8 cellular contexts compared by ENCODE assay signal in the genomic region with DNA sequence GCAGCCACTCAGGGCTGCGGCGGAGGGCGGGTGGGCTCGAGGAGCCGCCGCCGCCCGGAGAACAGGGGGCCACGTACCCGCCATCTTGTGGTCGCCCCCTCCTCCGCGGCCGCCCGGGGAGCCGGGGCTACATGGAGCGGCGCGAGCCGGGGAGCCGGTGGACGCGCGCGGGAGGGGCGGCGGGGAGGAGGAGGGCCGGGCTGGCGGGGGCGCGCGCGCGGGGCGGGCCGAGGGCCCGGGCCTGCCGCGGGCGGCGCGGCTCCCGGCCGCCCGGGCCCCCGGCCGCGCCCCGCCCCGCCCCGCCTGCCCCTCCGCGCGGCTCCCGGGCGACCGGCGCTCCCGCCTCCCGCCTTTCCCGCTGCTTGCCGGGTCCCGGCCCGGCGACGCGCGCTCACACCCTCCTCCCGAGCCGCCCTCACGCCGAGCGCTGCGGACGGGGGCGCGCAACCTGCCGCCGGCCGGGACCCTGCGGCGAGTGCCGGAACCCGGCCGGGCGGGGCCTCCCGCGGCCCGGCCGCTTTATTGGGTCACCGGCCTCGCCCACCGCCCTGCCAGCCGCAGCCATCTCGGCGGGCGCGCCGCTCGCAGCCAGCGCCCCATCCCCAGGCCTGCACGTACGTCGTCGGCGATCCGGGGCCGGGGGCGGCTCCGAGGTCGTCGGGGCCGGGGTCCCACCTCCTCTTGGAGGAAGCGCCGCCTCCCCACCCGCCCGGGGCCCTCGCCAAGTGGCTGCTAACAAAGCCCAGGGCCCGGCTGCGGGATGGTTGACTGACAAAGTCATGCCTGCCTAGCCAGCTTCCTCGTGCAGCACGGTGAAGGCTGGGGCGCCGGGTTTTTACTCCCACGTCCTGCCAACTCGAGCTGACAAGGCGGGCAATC. TPM values are rescaled to one million over a fixed set of nuclear protein-coding genes. Genes with fewer than 3 reads are reported as not detected.
DNase-seq lines count a peak whose midpoint lies in the region; ATAC-seq and TF ChIP-seq lines count a peak whose summit lies in the region.

A gene with protein sequence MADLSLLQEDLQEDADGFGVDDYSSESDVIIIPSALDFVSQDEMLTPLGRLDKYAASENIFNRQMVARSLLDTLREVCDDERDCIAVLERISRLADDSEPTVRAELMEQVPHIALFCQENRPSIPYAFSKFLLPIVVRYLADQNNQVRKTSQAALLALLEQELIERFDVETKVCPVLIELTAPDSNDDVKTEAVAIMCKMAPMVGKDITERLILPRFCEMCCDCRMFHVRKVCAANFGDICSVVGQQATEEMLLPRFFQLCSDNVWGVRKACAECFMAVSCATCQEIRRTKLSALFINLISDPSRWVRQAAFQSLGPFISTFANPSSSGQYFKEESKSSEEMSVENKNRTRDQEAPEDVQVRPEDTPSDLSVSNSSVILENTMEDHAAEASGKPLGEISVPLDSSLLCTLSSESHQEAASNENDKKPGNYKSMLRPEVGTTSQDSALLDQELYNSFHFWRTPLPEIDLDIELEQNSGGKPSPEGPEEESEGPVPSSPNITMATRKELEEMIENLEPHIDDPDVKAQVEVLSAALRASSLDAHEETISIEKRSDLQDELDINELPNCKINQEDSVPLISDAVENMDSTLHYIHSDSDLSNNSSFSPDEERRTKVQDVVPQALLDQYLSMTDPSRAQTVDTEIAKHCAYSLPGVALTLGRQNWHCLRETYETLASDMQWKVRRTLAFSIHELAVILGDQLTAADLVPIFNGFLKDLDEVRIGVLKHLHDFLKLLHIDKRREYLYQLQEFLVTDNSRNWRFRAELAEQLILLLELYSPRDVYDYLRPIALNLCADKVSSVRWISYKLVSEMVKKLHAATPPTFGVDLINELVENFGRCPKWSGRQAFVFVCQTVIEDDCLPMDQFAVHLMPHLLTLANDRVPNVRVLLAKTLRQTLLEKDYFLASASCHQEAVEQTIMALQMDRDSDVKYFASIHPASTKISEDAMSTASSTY (minus strand): TSS at position 159 of the 879 bp plus-strand sequence. CDS start 75 bp downstream, at position 84.

- H3K36me3 ChIP-seq in Peyer's patch (no peaks in the 10 kb centered on the region), fibroblast of lung (ENCODE audit: control insufficient read depth, insufficient read depth, low read length) (peaks cover 3% of the 10 kb centered on the region)

- H3K9me3 Mint-ChIP-seq in CD4-positive, alpha-beta T cell = no peaks in the 10 kb centered on the region
- no peaks in the 10 kb centered on the region for H3K9me3 Mint-ChIP-seq in activated T-helper 17 cell treated with anti-CD3 and anti-CD28 coated beads, Interleukin-2, amount 50 U/mL, for 72 hours
- no peaks in the 10 kb centered on the region for H3K9me3 Mint-ChIP-seq in naive B cell
- no peaks in the 10 kb centered on the region for H3K9me3 Mint-ChIP-seq in stimulated activated memory B cell treated with anti-CD40 and anti-IgM and Interleukin-4, amounts not matched to agents 10 μg/mL and 1 μg/mL and 100 μg/mL, for 72 hours

- H3K4me3 ChIP-seq in Peyer's patch = peak within 1 kb of the TSS; percentile 88 to 96 (median 93)
- peak within 1 kb of the TSS; percentile 67 to 91 (median 76) for H3K4me3 ChIP-seq in fibroblast of lung (replicated peaks in 1 of 4; ENCODE audit: control extremely low read depth in 1 of 4, insufficient read depth in 1 of 4, low read depth in 3 of 4, low read length in 4 of 4)

- H3K4me1 Mint-ChIP-seq in CD4-positive, alpha-beta T cell (ENCODE audit: low read depth) = peaks cover 37% of the 10 kb centered on the region
- H3K4me1 Mint-ChIP-seq in activated T-helper 17 cell treated with anti-CD3 and anti-CD28 coated beads, Interleukin-2, amount 50 U/mL, for 72 hours = peaks cover 22% of the 10 kb centered on the region
- H3K4me1 Mint-ChIP-seq in naive B cell = peaks cover 17 to 36% (median 24%) of the 10 kb centered on the region in 3 donors
- peaks cover 41% of the 10 kb centered on the region for H3K4me1 Mint-ChIP-seq in stimulated activated memory B cell treated with anti-CD40 and anti-IgM and Interleukin-4, amounts not matched to agents 10 μg/mL and 1 μg/mL and 100 μg/mL, for 72 hours

- peak within 1 kb of the TSS; percentile 91 for H3K9ac ChIP-seq in fibroblast of lung (ENCODE audit: insufficient read depth, low read length)

- CTCF ChIA-PET in CD4-positive, alpha-beta T cell (lab: Charles Lee) = no interaction called here

- H2AFZ ChIP-seq in fibroblast of lung (ENCODE audit: low read length) = no peak within 1 kb of the TSS

- H3K27me3 ChIP-seq in CD4-positive, alpha-beta T cell (ENCODE audit: control insufficient read depth, insufficient read depth, low read length) = no peaks in the 10 kb centered on the region
- H3K27me3 ChIP-seq in Peyer's patch (no peaks in the 10 kb centered on the region), fibroblast of lung (ENCODE audit: control insufficient read depth, insufficient read depth, low read length) (no peaks in the 10 kb centered on the region)

- H3K27me3 Mint-ChIP-seq in CD4-positive, alpha-beta T cell = no peaks in the 10 kb centered on the region
- no peaks in the 10 kb centered on the region for H3K27me3 Mint-ChIP-seq in activated T-helper 17 cell treated with anti-CD3 and anti-CD28 coated beads, Interleukin-2, amount 50 U/mL, for 72 hours
- H3K27me3 Mint-ChIP-seq in naive B cell = no peaks in the 10 kb centered on the region
- no peaks in the 10 kb centered on the region for H3K27me3 Mint-ChIP-seq in stimulated activated memory B cell treated with anti-CD40 and anti-IgM and Interleukin-4, amounts not matched to agents 10 μg/mL and 1 μg/mL and 100 μg/mL, for 72 hours

- H3K4me2 ChIP-seq in fibroblast of lung (ENCODE audit: extremely low read depth, insufficient read depth, low read length) = peak within 1 kb of the TSS; percentile 83

- peak within 1 kb of the TSS; percentile 97 for H3K4me3 Mint-ChIP-seq in CD4-positive, alpha-beta T cell
- peak within 1 kb of the TSS; percentile 94 for H3K4me3 Mint-ChIP-seq in activated T-helper 17 cell treated with anti-CD3 and anti-CD28 coated beads, Interleukin-2, amount 50 U/mL, for 72 hours
- H3K4me3 Mint-ChIP-seq in naive B cell = peak within 1 kb of the TSS; percentile 84 to 97 (median 95)
- H3K4me3 Mint-ChIP-seq in stimulated activated memory B cell treated with anti-CD40 and anti-IgM and Interleukin-4, amounts not matched to agents 10 μg/mL and 1 μg/mL and 100 μg/mL, for 72 hours = peak within 1 kb of the TSS; percentile 94

- H3K4me1 ChIP-seq in Peyer's patch = peaks cover 0 to 28% (median 2%) of the 10 kb centered on the region in 4 donors
- H3K4me1 ChIP-seq in fibroblast of lung (ENCODE audit: control insufficient read depth, extremely low read depth, insufficient read depth, low read length) = peaks cover 14% of the 10 kb centered on the region

- peaks cover 17% of the 10 kb centered on the region for H3K36me3 Mint-ChIP-seq in CD4-positive, alpha-beta T cell (ENCODE audit: low read depth)
- H3K36me3 Mint-ChIP-seq in activated T-helper 17 cell treated with anti-CD3 and anti-CD28 coated beads, Interleukin-2, amount 50 U/mL, for 72 hours (ENCODE audit: low read depth) = peaks cover 21% of the 10 kb centered on the region
- no peaks in the 10 kb centered on the region for H3K36me3 Mint-ChIP-seq in naive B cell
- H3K36me3 Mint-ChIP-seq in stimulated activated memory B cell treated with anti-CD40 and anti-IgM and Interleukin-4, amounts not matched to agents 10 μg/mL and 1 μg/mL and 100 μg/mL, for 72 hours = peaks cover 15% of the 10 kb centered on the region

- no peaks in the 10 kb centered on the region for H3K9me3 ChIP-seq in CD4-positive, alpha-beta T cell (ENCODE audit: control insufficient read depth, low read length)
- H3K9me3 ChIP-seq in Peyer's patch (no peaks in the 10 kb centered on the region), fibroblast of lung (ENCODE audit: control insufficient read depth, insufficient read depth, low read depth, low read length) (no peaks in the 10 kb centered on the region)

- H4K20me1 ChIP-seq in fibroblast of lung (ENCODE audit: control insufficient read depth, extremely low read depth, insufficient read depth, low read length) = peaks cover 2% of the 10 kb centered on the region

- POLR2A ChIA-PET in CD4-positive, alpha-beta T cell (lab: Charles Lee) = interaction anchor here (1.6 kb wide), 1 partner anchor 299 kb away, joined by 6 read pairs; a partner anchor contains a TSS

- H3K79me2 ChIP-seq in fibroblast of lung (ENCODE audit: control insufficient read depth, insufficient read depth, low read length) = peaks cover 45% of the 10 kb centered on the region

- intact Hi-C loops in CD4-positive, alpha-beta T cell (cut with DNase I, micrococcal nuclease) = loop anchor here (5.0 to 10.0 kb wide), 8 partner anchors 58 to 912 kb away; a partner anchor contains a TSS

- peak within 1 kb of the TSS; percentile 88 for H3K27ac Mint-ChIP-seq in CD4-positive, alpha-beta T cell
- H3K27ac Mint-ChIP-seq in activated T-helper 17 cell treated with anti-CD3 and anti-CD28 coated beads, Interleukin-2, amount 50 U/mL, for 72 hours = peak within 1 kb of the TSS; percentile 90
- peak within 1 kb of the TSS; percentile 89 to 97 (median 94) for H3K27ac Mint-ChIP-seq in naive B cell
- H3K27ac Mint-ChIP-seq in stimulated activated memory B cell treated with anti-CD40 and anti-IgM and Interleukin-4, amounts not matched to agents 10 μg/mL and 1 μg/mL and 100 μg/mL, for 72 hours = peak within 1 kb of the TSS; percentile 86

- H3K27ac ChIP-seq in CD4-positive, alpha-beta T cell (ENCODE audit: low read depth, low read length) = peak within 1 kb of the TSS; percentile 33
- peak within 1 kb of the TSS; percentile 93 to 99 (median 96) for H3K27ac ChIP-seq in Peyer's patch
- peak within 1 kb of the TSS; percentile 94 for H3K27ac ChIP-seq in fibroblast of lung (ENCODE audit: insufficient read depth, low read length)

- ATAC-seq in CD4-positive, alpha-beta T cell (ENCODE audit: poor library complexity) = peak; percentile 53
- ATAC-seq in GM19455 (IDR thresholded peaks at IDR 0.05; ENCODE audit: unreplicated experiment) (peak; percentile 64), naive B cell (ENCODE audit: low read depth in 2 of 2) (peak; percentile 69)
- peak; percentile 58 for ATAC-seq in activated T-helper 17 cell treated with anti-CD3 and anti-CD28 coated beads, Interleukin-2, amount 50 U/mL, for 72 hours (replicated peaks)
- ATAC-seq in stimulated activated memory B cell treated with anti-CD40 and anti-IgM and Interleukin-4, amounts not matched to agents 10 μg/mL and 1 μg/mL and 100 μg/mL, for 72 hours = peak; percentile 89

- TF ChIP-seq POLR2A in Peyer's patch (IDR thresholded peaks at IDR 0.05) = peak; percentile 28 to 43

- TF ChIP-seq CTCF in CD4-positive, alpha-beta T cell (IDR thresholded peaks at IDR 0.05) = no peak
- TF ChIP-seq CTCF in Peyer's patch (IDR thresholded peaks at IDR 0.05) (no peak), fibroblast of lung (conservative IDR thresholded peaks at IDR 0.05 in 1 of 2, IDR thresholded peaks at IDR 0.05 in 1 of 2; ENCODE audit: low read depth in 1 of 2, low read length in 2 of 2) (no peak)

- DNase-seq in CD4-positive, alpha-beta T cell = peak; percentile 40 to 71 (median 58)
- DNase-seq in HT-29 (ENCODE audit: low spot score) (peak; percentile 82), Peyer's patch (peak; percentile 85 to 88 (median 85)), fibroblast of lung (ENCODE audit: low read depth in 2 of 2) (peak; percentile 60 to 72), naive B cell (peak; percentile 75)

RNA-seq across cellular contexts. Expression of the gene that starts here (rescaled TPM):
- total RNA-seq in CD4-positive, alpha-beta T cell = 10 to 100 TPM; 35.7 to 40.2 TPM
- 43.9 and 44.1 TPM in 2 replicates for total RNA-seq in HT-29 (2014; rRNA removed; shearing (Covaris generic))
- 100 to 1,000 TPM; 118 to 168 (median 140) TPM for total RNA-seq in Peyer's patch
- total RNA-seq in activated T-helper 17 cell treated with anti-CD3 and anti-CD28 coated beads, Interleukin-2, amount 50 U/mL, for 72 hours = 10 to 100 TPM; 28.9 to 47.6 TPM
- 90.9 and 108 TPM in 2 replicates for total RNA-seq in fibroblast of lung
- 83.5 and 92.6 TPM in 2 replicates for polyA plus RNA-seq in fibroblast of lung
- 57.9 and 59.3 TPM in 2 replicates for polyA plus RNA-seq in fibroblast of lung (2012)
- polyA minus RNA-seq in fibroblast of lung (ENCODE audit: low replicate concordance) = 90.4 and 187 TPM in 2 replicates
- polyA plus RNA-seq in naive B cell (ENCODE audit: low read depth in 6 of 6) = 10 to 100 TPM in 4 of 6 donors, 1 to 10 TPM in 2; 8.9 to 21.1 (median 12.8) TPM

Comparison
In these comparisons a context has a peak if more than half of its experiments do, and no peak if none do; other contexts are left out.
1. Peak in every context shown above with its lines: DNase-seq, ATAC-seq, H3K4me3 ChIP-seq and H3K27ac ChIP-seq.
2. H3K27ac ChIP-seq: peak in every context shown above with its lines; median percentile 96 in Peyer's patch; 94 in fibroblast of lung; 33 in CD4-positive, alpha-beta T cell.